Comparison of ENCODE assay signal across 1 cellular context in the genomic region with DNA sequence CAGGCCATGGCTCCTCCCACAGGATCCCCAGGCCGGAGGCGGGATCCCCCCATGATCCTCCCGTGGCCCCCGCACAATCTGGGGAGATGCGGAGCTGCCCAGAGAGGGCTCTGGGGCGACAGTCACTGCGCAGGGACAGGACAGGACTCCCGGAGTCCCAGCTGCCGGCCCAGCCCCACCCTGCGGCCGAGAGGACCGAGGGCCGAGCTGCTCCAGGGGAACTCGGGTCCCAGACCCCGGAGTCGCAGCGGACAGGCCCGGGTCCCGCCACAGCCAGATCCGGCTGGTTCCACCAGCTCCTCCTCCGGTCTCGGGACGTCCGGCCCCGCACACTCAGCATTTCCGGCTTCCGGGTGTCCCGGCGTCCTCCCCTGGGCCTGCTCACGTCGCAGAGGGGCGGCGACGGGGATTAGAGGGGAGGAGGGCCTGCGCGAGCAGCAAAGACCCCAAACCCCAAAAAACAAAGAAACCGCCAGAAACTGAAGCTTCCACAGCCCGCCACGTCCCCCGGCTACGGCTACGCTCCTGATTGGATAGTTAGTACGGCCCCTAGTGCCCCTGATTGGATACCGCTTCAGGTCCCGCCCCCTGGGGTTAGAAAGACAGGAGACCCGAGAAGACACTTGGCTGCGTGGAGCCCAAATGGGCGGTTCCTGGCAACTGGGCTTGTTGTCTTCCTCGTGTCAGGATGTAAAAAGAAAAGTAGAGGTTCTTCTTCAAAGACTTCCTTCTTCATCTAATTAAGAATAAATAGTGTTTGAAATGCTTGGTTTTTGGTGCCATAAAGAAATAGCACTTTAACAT.
TF ChIP-seq lines count a peak whose summit lies in the region.

No MANE protein-coding gene starts in this region.

TF ChIP-seq in HepG2, 621 proteins besides CTCF, POLR2A, EP300 and RAD21 (continued from another document and continues in another):
- TF ChIP-seq, protein P1, sequence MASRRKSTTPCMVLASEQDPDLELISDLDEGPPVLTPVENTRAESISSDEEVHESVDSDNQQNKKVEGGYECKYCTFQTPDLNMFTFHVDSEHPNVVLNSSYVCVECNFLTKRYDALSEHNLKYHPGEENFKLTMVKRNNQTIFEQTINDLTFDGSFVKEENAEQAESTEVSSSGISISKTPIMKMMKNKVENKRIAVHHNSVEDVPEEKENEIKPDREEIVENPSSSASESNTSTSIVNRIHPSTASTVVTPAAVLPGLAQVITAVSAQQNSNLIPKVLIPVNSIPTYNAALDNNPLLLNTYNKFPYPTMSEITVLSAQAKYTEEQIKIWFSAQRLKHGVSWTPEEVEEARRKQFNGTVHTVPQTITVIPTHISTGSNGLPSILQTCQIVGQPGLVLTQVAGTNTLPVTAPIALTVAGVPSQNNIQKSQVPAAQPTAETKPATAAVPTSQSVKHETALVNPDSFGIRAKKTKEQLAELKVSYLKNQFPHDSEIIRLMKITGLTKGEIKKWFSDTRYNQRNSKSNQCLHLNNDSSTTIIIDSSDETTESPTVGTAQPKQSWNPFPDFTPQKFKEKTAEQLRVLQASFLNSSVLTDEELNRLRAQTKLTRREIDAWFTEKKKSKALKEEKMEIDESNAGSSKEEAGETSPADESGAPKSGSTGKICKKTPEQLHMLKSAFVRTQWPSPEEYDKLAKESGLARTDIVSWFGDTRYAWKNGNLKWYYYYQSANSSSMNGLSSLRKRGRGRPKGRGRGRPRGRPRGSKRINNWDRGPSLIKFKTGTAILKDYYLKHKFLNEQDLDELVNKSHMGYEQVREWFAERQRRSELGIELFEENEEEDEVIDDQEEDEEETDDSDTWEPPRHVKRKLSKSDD (CRISPR knock-in tag; IDR thresholded peaks at IDR 0.05; ENCODE audit: low read depth): no peak
- TF ChIP-seq, protein P2, sequence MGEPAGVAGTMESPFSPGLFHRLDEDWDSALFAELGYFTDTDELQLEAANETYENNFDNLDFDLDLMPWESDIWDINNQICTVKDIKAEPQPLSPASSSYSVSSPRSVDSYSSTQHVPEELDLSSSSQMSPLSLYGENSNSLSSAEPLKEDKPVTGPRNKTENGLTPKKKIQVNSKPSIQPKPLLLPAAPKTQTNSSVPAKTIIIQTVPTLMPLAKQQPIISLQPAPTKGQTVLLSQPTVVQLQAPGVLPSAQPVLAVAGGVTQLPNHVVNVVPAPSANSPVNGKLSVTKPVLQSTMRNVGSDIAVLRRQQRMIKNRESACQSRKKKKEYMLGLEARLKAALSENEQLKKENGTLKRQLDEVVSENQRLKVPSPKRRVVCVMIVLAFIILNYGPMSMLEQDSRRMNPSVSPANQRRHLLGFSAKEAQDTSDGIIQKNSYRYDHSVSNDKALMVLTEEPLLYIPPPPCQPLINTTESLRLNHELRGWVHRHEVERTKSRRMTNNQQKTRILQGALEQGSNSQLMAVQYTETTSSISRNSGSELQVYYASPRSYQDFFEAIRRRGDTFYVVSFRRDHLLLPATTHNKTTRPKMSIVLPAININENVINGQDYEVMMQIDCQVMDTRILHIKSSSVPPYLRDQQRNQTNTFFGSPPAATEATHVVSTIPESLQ (CRISPR knock-in tag; conservative IDR thresholded peaks at IDR 0.05): no peak
- TF ChIP-seq ZFP62 (CRISPR knock-in tag; IDR thresholded peaks at IDR 0.05) (no peak), RARA (CRISPR knock-in tag; IDR thresholded peaks at IDR 0.05) (no peak), ZC3H13 (CRISPR knock-in tag; IDR thresholded peaks at IDR 0.05) (no peak), TEAD2 (CRISPR knock-in tag; IDR thresholded peaks at IDR 0.05) (no peak), NFE2L2 (IDR thresholded peaks at IDR 0.05; ENCODE audit: low read length) (no peak), XBP1 (CRISPR knock-in tag; IDR thresholded peaks at IDR 0.05) (0 out of 2 replicates have a peak, but pooled peaks have one; percentile 63), SMARCC2 (IDR thresholded peaks at IDR 0.05) (no peak), REL (CRISPR knock-in tag; conservative IDR thresholded peaks at IDR 0.05) (no peak), DPF2 (CRISPR knock-in tag; IDR thresholded peaks at IDR 0.05; ENCODE audit: borderline replicate concordance, low read depth) (no peak), ZSCAN22 (CRISPR knock-in tag; IDR thresholded peaks at IDR 0.05) (no peak), ZNF343 (CRISPR knock-in tag; IDR thresholded peaks at IDR 0.05) (no peak), ZNF737 (CRISPR knock-in tag; IDR thresholded peaks at IDR 0.05; ENCODE audit: borderline replicate concordance) (no peak), RFX1 (IDR thresholded peaks at IDR 0.05) (no peak), ZNF17 (CRISPR knock-in tag; IDR thresholded peaks at IDR 0.05) (no peak), NAIF1 (CRISPR knock-in tag; IDR thresholded peaks at IDR 0.05; ENCODE audit: borderline replicate concordance) (no peak), ZNF329 (CRISPR knock-in tag; IDR thresholded peaks at IDR 0.05; ENCODE audit: low read depth) (no peak), TOE1 (CRISPR knock-in tag; IDR thresholded peaks at IDR 0.05) (no peak), PAF1 (CRISPR knock-in tag; IDR thresholded peaks at IDR 0.05) (no peak), SP2 (CRISPR knock-in tag; IDR thresholded peaks at IDR 0.05) (peak; percentile 86)
- TF ChIP-seq, protein P3, sequence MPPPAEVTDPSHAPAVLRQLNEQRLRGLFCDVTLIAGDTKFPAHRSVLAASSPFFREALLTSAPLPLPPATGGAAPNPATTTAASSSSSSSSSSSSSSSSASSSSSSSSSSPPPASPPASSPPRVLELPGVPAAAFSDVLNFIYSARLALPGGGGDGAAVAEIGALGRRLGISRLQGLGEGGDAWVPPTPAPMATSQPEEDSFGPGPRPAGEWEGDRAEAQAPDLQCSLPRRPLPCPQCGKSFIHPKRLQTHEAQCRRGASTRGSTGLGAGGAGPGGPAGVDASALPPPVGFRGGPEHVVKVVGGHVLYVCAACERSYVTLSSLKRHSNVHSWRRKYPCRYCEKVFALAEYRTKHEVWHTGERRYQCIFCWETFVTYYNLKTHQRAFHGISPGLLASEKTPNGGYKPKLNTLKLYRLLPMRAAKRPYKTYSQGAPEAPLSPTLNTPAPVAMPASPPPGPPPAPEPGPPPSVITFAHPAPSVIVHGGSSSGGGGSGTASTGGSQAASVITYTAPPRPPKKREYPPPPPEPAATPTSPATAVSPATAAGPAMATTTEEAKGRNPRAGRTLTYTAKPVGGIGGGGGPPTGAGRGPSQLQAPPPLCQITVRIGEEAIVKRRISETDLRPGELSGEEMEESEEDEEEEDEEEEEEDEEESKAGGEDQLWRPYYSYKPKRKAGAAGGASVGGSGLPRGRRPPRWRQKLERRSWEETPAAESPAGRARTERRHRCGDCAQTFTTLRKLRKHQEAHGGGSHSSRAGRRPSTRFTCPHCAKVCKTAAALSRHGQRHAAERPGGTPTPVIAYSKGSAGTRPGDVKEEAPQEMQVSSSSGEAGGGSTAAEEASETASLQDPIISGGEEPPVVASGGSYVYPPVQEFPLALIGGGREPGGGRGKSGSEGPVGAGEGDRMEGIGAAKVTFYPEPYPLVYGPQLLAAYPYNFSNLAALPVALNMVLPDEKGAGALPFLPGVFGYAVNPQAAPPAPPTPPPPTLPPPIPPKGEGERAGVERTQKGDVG (CRISPR knock-in tag; IDR thresholded peaks at IDR 0.05; ENCODE audit: borderline replicate concordance): no peak
- TF ChIP-seq, protein P4, sequence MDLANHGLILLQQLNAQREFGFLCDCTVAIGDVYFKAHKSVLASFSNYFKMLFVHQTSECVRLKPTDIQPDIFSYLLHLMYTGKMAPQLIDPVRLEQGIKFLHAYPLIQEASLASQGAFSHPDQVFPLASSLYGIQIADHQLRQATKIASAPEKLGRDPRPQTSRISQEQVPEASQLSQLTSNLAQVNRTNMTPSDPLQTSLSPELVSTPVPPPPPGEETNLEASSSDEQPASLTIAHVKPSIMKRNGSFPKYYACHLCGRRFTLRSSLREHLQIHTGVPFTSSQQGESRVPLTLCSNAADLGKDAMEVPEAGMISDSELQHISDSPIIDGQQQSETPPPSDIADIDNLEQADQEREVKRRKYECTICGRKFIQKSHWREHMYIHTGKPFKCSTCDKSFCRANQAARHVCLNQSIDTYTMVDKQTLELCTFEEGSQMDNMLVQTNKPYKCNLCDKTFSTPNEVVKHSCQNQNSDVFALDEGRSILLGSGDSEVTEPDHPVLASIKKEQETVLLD (CRISPR knock-in tag; IDR thresholded peaks at IDR 0.05; ENCODE audit: low read depth): no peak
- TF ChIP-seq, protein P5, sequence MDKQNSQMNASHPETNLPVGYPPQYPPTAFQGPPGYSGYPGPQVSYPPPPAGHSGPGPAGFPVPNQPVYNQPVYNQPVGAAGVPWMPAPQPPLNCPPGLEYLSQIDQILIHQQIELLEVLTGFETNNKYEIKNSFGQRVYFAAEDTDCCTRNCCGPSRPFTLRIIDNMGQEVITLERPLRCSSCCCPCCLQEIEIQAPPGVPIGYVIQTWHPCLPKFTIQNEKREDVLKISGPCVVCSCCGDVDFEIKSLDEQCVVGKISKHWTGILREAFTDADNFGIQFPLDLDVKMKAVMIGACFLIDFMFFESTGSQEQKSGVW (CRISPR knock-in tag; IDR thresholded peaks at IDR 0.05; ENCODE audit: borderline replicate concordance): no peak
- TF ChIP-seq, protein P6, sequence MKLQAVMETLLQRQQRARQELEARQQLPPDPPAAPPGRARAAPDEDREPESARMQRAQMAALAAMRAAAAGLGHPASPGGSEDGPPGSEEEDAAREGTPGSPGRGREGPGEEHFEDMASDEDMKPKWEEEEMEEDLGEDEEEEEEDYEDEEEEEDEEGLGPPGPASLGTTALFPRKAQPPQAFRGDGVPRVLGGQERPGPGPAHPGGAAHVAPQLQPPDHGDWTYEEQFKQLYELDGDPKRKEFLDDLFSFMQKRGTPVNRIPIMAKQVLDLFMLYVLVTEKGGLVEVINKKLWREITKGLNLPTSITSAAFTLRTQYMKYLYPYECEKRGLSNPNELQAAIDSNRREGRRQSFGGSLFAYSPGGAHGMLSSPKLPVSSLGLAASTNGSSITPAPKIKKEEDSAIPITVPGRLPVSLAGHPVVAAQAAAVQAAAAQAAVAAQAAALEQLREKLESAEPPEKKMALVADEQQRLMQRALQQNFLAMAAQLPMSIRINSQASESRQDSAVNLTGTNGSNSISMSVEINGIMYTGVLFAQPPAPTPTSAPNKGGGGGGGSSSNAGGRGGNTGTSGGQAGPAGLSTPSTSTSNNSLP (IDR thresholded peaks at IDR 0.05; ENCODE audit: low read depth, low read length): no peak
- TF ChIP-seq, protein P7, sequence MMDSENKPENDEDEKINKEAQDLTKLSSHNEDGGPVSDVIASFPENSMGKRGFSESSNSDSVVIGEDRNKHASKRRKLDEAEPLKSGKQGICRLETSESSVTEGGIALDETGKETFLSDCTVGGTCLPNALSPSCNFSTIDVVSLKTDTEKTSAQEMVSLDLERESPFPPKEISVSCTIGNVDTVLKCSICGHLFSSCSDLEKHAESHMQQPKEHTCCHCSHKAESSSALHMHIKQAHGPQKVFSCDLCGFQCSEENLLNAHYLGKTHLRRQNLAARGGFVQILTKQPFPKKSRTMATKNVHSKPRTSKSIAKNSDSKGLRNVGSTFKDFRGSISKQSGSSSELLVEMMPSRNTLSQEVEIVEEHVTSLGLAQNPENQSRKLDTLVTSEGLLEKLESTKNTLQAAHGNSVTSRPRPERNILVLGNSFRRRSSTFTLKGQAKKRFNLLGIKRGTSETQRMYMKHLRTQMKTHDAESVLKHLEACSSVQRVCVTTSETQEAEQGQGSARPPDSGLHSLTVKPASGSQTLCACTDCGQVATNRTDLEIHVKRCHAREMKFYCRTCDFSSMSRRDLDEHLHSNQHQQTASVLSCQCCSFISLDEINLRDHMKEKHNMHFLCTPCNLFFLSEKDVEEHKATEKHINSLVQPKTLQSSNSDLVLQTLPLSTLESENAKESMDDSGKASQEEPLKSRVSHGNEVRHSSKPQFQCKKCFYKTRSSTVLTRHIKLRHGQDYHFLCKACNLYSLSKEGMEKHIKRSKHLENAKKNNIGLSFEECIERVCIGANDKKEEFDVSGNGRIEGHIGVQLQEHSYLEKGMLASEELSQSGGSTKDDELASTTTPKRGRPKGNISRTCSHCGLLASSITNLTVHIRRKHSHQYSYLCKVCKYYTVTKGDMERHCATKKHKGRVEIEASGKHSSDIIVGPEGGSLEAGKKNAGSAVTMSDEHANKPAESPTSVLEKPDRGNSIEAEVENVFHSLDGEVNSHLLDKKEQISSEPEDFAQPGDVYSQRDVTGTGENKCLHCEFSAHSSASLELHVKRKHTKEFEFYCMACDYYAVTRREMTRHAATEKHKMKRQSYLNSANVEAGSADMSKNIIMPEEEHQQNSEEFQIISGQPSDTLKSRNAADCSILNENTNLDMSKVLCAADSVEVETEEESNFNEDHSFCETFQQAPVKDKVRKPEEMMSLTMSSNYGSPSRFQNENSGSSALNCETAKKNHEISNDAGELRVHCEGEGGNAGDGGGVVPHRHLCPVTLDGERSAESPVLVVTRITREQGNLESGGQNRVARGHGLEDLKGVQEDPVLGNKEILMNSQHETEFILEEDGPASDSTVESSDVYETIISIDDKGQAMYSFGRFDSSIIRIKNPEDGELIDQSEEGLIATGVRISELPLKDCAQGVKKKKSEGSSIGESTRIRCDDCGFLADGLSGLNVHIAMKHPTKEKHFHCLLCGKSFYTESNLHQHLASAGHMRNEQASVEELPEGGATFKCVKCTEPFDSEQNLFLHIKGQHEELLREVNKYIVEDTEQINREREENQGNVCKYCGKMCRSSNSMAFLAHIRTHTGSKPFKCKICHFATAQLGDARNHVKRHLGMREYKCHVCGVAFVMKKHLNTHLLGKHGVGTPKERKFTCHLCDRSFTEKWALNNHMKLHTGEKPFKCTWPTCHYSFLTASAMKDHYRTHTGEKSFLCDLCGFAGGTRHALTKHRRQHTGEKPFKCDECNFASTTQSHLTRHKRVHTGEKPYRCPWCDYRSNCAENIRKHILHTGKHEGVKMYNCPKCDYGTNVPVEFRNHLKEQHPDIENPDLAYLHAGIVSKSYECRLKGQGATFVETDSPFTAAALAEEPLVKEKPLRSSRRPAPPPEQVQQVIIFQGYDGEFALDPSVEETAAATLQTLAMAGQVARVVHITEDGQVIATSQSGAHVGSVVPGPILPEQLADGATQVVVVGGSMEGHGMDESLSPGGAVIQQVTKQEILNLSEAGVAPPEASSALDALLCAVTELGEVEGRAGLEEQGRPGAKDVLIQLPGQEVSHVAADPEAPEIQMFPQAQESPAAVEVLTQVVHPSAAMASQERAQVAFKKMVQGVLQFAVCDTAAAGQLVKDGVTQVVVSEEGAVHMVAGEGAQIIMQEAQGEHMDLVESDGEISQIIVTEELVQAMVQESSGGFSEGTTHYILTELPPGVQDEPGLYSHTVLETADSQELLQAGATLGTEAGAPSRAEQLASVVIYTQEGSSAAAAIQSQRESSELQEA (CRISPR knock-in tag; IDR thresholded peaks at IDR 0.05; ENCODE audit: not compliant biosample characterization): peak; percentile 30
- TF ChIP-seq, protein P8, sequence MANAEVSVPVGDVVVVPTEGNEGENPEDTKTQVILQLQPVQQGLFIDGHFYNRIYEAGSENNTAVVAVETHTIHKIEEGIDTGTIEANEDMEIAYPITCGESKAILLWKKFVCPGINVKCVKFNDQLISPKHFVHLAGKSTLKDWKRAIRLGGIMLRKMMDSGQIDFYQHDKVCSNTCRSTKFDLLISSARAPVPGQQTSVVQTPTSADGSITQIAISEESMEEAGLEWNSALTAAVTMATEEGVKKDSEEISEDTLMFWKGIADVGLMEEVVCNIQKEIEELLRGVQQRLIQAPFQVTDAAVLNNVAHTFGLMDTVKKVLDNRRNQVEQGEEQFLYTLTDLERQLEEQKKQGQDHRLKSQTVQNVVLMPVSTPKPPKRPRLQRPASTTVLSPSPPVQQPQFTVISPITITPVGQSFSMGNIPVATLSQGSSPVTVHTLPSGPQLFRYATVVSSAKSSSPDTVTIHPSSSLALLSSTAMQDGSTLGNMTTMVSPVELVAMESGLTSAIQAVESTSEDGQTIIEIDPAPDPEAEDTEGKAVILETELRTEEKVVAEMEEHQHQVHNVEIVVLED (CRISPR knock-in tag; IDR thresholded peaks at IDR 0.05; ENCODE audit: borderline replicate concordance): peak; percentile 72; the same call in 1 of the 2 replicates
- TF ChIP-seq, protein P9, sequence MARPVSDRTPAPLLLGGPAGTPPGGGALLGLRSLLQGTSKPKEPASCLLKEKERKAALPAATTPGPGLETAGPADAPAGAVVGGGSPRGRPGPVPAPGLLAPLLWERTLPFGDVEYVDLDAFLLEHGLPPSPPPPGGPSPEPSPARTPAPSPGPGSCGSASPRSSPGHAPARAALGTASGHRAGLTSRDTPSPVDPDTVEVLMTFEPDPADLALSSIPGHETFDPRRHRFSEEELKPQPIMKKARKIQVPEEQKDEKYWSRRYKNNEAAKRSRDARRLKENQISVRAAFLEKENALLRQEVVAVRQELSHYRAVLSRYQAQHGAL (CRISPR knock-in tag; IDR thresholded peaks at IDR 0.05; ENCODE audit: not compliant biosample characterization): no peak
